8 cellular contexts compared by ENCODE assay signal in genomic region chr15:82809308-82810060, GRCh38. TPM values are rescaled to one million over a fixed set of nuclear protein-coding genes. Genes with fewer than 3 reads are reported as not detected.
DNase-seq lines count a peak whose midpoint lies in the region; ATAC-seq and TF ChIP-seq lines count a peak whose summit lies in the region.

A gene with protein sequence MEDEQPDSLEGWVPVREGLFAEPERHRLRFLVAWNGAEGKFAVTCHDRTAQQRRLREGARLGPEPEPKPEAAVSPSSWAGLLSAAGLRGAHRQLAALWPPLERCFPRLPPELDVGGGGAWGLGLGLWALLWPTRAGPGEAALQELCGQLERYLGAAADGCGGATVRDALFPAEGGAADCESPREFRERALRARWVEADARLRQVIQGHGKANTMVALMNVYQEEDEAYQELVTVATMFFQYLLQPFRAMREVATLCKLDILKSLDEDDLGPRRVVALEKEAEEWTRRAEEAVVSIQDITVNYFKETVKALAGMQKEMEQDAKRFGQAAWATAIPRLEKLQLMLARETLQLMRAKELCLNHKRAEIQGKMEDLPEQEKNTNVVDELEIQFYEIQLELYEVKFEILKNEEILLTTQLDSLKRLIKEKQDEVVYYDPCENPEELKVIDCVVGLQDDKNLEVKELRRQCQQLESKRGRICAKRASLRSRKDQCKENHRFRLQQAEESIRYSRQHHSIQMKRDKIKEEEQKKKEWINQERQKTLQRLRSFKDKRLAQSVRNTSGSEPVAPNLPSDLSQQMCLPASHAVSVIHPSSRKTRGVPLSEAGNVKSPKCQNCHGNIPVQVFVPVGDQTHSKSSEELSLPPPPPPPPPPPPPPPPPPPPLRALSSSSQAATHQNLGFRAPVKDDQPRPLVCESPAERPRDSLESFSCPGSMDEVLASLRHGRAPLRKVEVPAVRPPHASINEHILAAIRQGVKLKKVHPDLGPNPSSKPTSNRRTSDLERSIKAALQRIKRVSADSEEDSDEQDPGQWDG (plus strand): TSS chr15:82809628. CDS start chr15:82809727, 99 bp downstream.

- peak within 1 kb of the TSS; percentile 86 to 90 for H3K4me3 Mint-ChIP-seq in effector memory CD8-positive, alpha-beta T cell
- H3K4me3 Mint-ChIP-seq in memory B cell = peak within 1 kb of the TSS; percentile 88

- DNase-seq in COLO829 (ENCODE audit: low spot score) = peak; percentile 92
- DNase-seq in GM20000 (ENCODE audit: low spot score) = peak; percentile 95
- DNase-seq in HT-29 (ENCODE audit: low spot score) = peak; percentile 99
- peak; percentile 98 for DNase-seq in NK-92 treated with Interleukin-12 subunit alpha and Interleukin-12 subunit beta, amount 100 ng/mL, for 24 hours (lab: John Stamatoyannopoulos, UW)
- peak; percentile 87 to 92 for DNase-seq in activated CD8-positive, alpha-beta memory T cell treated with anti-CD3 and anti-CD28 coated beads for 4 hours (ENCODE audit: low read depth in 2 of 2)
- peak; percentile 93 to 95 (median 94) for DNase-seq in effector memory CD8-positive, alpha-beta T cell
- DNase-seq in memory B cell (ENCODE audit: low spot score in 2 of 2) = peak; percentile 87 to 93
- peak; percentile 89 for DNase-seq in stimulated activated CD8-positive, alpha-beta memory T cell treated with anti-CD3 and anti-CD28 coated beads, Interleukin-12 subunit alpha, Interleukin-12 subunit beta, amount 100 ng/mL, for 24 hours (ENCODE audit: extremely low read depth)

- peak within 1 kb of the TSS; percentile 97 for H3K27ac Mint-ChIP-seq in effector memory CD8-positive, alpha-beta T cell
- H3K27ac Mint-ChIP-seq in memory B cell = peak within 1 kb of the TSS; percentile 96

- H3K4me1 Mint-ChIP-seq in effector memory CD8-positive, alpha-beta T cell (ENCODE audit: low read depth in 2 of 2) = peaks cover 20 to 40% of the 10 kb centered on the region in 2 donors
- peaks cover 33% of the 10 kb centered on the region for H3K4me1 Mint-ChIP-seq in memory B cell

- peaks cover 47% of the 10 kb centered on the region for H3K36me3 Mint-ChIP-seq in effector memory CD8-positive, alpha-beta T cell (ENCODE audit: insufficient read depth)
- peaks cover 7% of the 10 kb centered on the region for H3K36me3 Mint-ChIP-seq in memory B cell

- H3K9me3 Mint-ChIP-seq in effector memory CD8-positive, alpha-beta T cell = no peaks in the 10 kb centered on the region
- no peaks in the 10 kb centered on the region for H3K9me3 Mint-ChIP-seq in memory B cell

- no peaks in the 10 kb centered on the region for H3K27me3 Mint-ChIP-seq in effector memory CD8-positive, alpha-beta T cell
- no peaks in the 10 kb centered on the region for H3K27me3 Mint-ChIP-seq in memory B cell

- ATAC-seq in effector memory CD8-positive, alpha-beta T cell (replicated peaks) = peak; percentile 90
- peak; percentile 85 for ATAC-seq in memory B cell (ENCODE audit: low read depth)

- TF ChIP-seq CTCF in GM20000 (IDR thresholded peaks at IDR 0.05; ENCODE audit: extremely low read depth, missing control alignments) = no peak

RNA-seq across cellular contexts. Expression of the gene that starts here (rescaled TPM):
- total RNA-seq in HT-29 (2014; rRNA removed; shearing (Covaris generic)) = 5.2 and 6.4 TPM in 2 replicates

Comparison
In these comparisons a context has a peak if more than half of its experiments do, and no peak if none do; other contexts are left out.
1. Peak in every context shown above with its lines: DNase-seq and ATAC-seq.